In genomic region chr5:104179057-104179456, GRCh38 we compare ENCODE assay signal across 8 cellular contexts.
DNase-seq lines count a peak whose midpoint lies in the region; ATAC-seq and TF ChIP-seq lines count a peak whose summit lies in the region.

No MANE protein-coding gene starts in this region.

- peak; percentile 76 for ATAC-seq in HG02610 (IDR thresholded peaks at IDR 0.05; ENCODE audit: unreplicated experiment)
- ATAC-seq in body of pancreas: peak; percentile 78
- peak; percentile 98 to 100 (median 98) for ATAC-seq in right lobe of liver

- no peaks in the 10 kb centered on the region for H3K36me3 ChIP-seq in breast epithelium
- H3K36me3 ChIP-seq in body of pancreas (replicated peaks in 1 of 2; ENCODE audit: insufficient read depth in 1 of 2, low read depth in 2 of 2): no peaks in the 10 kb centered on the region
- H3K36me3 ChIP-seq in right lobe of liver: no peaks in the 10 kb centered on the region
- no peaks in the 10 kb centered on the region for H3K36me3 ChIP-seq in ascending aorta

- no peaks in the 10 kb centered on the region for H3K27me3 Mint-ChIP-seq in MCF 10A (ENCODE audit: insufficient read depth, unreplicated experiment)

- H3K27me3 ChIP-seq in breast epithelium: no peaks in the 10 kb centered on the region
- H3K27me3 ChIP-seq in body of pancreas: no peaks in the 10 kb centered on the region
- no peaks in the 10 kb centered on the region for H3K27me3 ChIP-seq in right lobe of liver
- H3K27me3 ChIP-seq in ascending aorta: no peaks in the 10 kb centered on the region

- TF ChIP-seq POLR2A in breast epithelium (IDR thresholded peaks at IDR 0.05): no peak
- TF ChIP-seq POLR2A in body of pancreas (IDR thresholded peaks at IDR 0.05): no peak
- no peak for TF ChIP-seq POLR2A in right lobe of liver (IDR thresholded peaks at IDR 0.05)

- intact Hi-C loops in MCF 10A (cut with micrococcal nuclease): loop anchor here (1.0 kb wide), 2 partner anchors 371 to 592 kb away; no protein-coding TSS in a partner anchor
- intact Hi-C loops in breast epithelium (cut with DNase I; ENCODE audit: low total_unique reads): no loop called here
- intact Hi-C loops in body of pancreas (cut with DNase I): no loop called here
- intact Hi-C loops in right lobe of liver (cut with DNase I): no loop called here
- intact Hi-C loops in ascending aorta (cut with DNase I): no loop called here

- H3K27ac Mint-ChIP-seq in MCF 10A (ENCODE audit: low read depth, unreplicated experiment): no peak overlapping the region

- H3K27ac ChIP-seq in breast epithelium (no peak overlapping the region), body of pancreas (no peak overlapping the region), right lobe of liver (no peak overlapping the region), ascending aorta (no peak overlapping the region)

- no TSS peak for BruUV-seq in MCF 10A (replicated peaks; lab: Mats Ljungman, UMichigan)

- H3K4me3 ChIP-seq in breast epithelium: no peak overlapping the region
- no peak overlapping the region for H3K4me3 ChIP-seq in body of pancreas
- no peak overlapping the region for H3K4me3 ChIP-seq in right lobe of liver
- no peak overlapping the region for H3K4me3 ChIP-seq in ascending aorta

- H3K9me3 Mint-ChIP-seq in MCF 10A (ENCODE audit: unreplicated experiment): no peaks in the 10 kb centered on the region

- TF ChIP-seq CTCF in MCF 10A (IDR thresholded peaks at IDR 0.05; ENCODE audit: unreplicated experiment) (peak; percentile 60), breast epithelium (IDR thresholded peaks at IDR 0.05) (peak in 1 of 3 donors; percentile 29), body of pancreas (IDR thresholded peaks at IDR 0.05) (peak; percentile 12 to 69 (median 50)), right lobe of liver (IDR thresholded peaks at IDR 0.05) (peak; percentile 54 to 84 (median 66)), ascending aorta (IDR thresholded peaks at IDR 0.05) (peak in 1 of 3 experiments; percentile 9)

- CTCF ChIA-PET in MCF 10A (lab: Yijun Ruan, JAX): interaction anchor here (0.5 to 3.5 kb wide), 23 partner anchors 13 to 674 kb away, joined by 3 to 29 read pairs (median 3); no protein-coding TSS in a partner anchor

- H3K4me1 ChIP-seq in breast epithelium: no peaks in the 10 kb centered on the region
- no peaks in the 10 kb centered on the region for H3K4me1 ChIP-seq in body of pancreas
- no peaks in the 10 kb centered on the region for H3K4me1 ChIP-seq in right lobe of liver
- H3K4me1 ChIP-seq in ascending aorta: no peaks in the 10 kb centered on the region

- H3K4me1 Mint-ChIP-seq in MCF 10A (ENCODE audit: insufficient read depth, unreplicated experiment): peaks cover 6% of the 10 kb centered on the region

- H3K36me3 Mint-ChIP-seq in MCF 10A (ENCODE audit: insufficient read depth, unreplicated experiment): no peaks in the 10 kb centered on the region

- DNase-seq in MCF 10A (ENCODE audit: unreplicated experiment) (peak; percentile 64), breast epithelium (ENCODE audit: low spot score in 2 of 2) (no peak), NCI-H524 treated with DMSO at 0.1 percent for 48 hours (lab: John Stamatoyannopoulos, UW) (peak; percentile 3), body of pancreas (peak; percentile 43 to 71 (median 58)), right lobe of liver (peak in 2 of 3 donors; percentile 33 to 77), ascending aorta (ENCODE audit: low spot score in 2 of 2) (no peak)
- no peak for DNase-seq in activated naive CD4-positive, alpha-beta T cell (lab: John Stamatoyannopoulos, UW)

- H3K9me3 ChIP-seq in breast epithelium: peaks cover 15 to 36% of the 10 kb centered on the region in 2 donors
- peaks cover 0 to 10% (median 2%) of the 10 kb centered on the region in 3 donors for H3K9me3 ChIP-seq in body of pancreas
- no peaks in the 10 kb centered on the region for H3K9me3 ChIP-seq in right lobe of liver
- H3K9me3 ChIP-seq in ascending aorta: peaks cover 0 to 5% of the 10 kb centered on the region in 2 donors

- no peak overlapping the region for H3K4me3 Mint-ChIP-seq in MCF 10A (ENCODE audit: unreplicated experiment)

- WGBS in body of pancreas, 2 donors: 52 to 56% methylated on average over 7 to 8 of the region's 8 CpGs
- 20% methylated on average over 7 of the region's 8 CpGs for whole genome bisulfite sequencing in right lobe of liver (ENCODE audit: insufficient coverage, low coverage, low lambda C conversion rate, missing lambda C conversion rate)

- POLR2A ChIA-PET in MCF 10A (lab: Yijun Ruan, JAX): no interaction called here

Comparison
In these comparisons a context has a peak if more than half of its experiments do, and no peak if none do; other contexts are left out.
1. DNase-seq: peak in MCF 10A (single experiment), NCI-H524 treated with DMSO at 0.1 percent for 48 hours (single experiment), body of pancreas (4 of 4) and right lobe of liver (2 of 3); none in breast epithelium (0 of 2), ascending aorta (0 of 2) and activated naive CD4-positive, alpha-beta T cell (0 of 4).
2. Peak in every context shown above with its lines, with median percentiles within 50 percentile points of each other: ATAC-seq.